28 cellular contexts compared by ENCODE assay signal in genomic region chr3:197237897-197238296, GRCh38.
"Had no signal": no experiment of that assay in that cellular context is flagged by ENCODE, and none has a peak within 500 bp of the region (broad histone marks: within the 10 kb centered on the region; RNA-seq: fewer than 3 reads in every experiment).

No MANE protein-coding gene starts in this region.

- H3K4me1 ChIP-seq: ascending aorta, colonic mucosa had no signal

- H3K27ac Mint-ChIP-seq: activated CD4-positive, alpha-beta memory T cell treated with anti-CD3 and anti-CD28 coated beads, Interleukin-2, amount 10 ng/mL, durations not matched to agents 7 days and 5 days; activated naive CD4-positive, alpha-beta T cell treated with anti-CD3 and anti-CD28 coated beads, Interleukin-2, amount 10 ng/mL, durations not matched to agents 7 days and 5 days; activated naive CD8-positive, alpha-beta T cell treated with anti-CD3 and anti-CD28 coated beads, Interleukin-2, amount 10 ng/mL, durations not matched to agents 7 days and 5 days; activated T-cell treated with anti-CD3 and anti-CD28 coated beads, Interleukin-2, amount 50 U/mL, for 24 hours; brain; stimulated activated effector memory CD8-positive, alpha-beta T cell treated with anti-CD3 and anti-CD28 coated beads, Interleukin-12 subunit alpha, Interleukin-12 subunit beta, amount 100 ng/mL, for 72 hours had no signal

- H3K27ac ChIP-seq: ascending aorta, cardiac muscle cell, colonic mucosa, dorsolateral prefrontal cortex, skin epidermis, stomach, thyroid gland had no signal

- DNase-seq: activated CD4-positive, alpha-beta memory T cell treated with anti-CD3 and anti-CD28 coated beads, Interleukin-2, amount 10 ng/mL, durations not matched to agents 7 days and 5 days; activated CD4-positive, alpha-beta T cell treated with anti-CD3 and anti-CD28 coated beads for 48 hours; activated CD8-positive, alpha-beta memory T cell treated with anti-CD3 and anti-CD28 coated beads, Interleukin-2, amount 50 U/mL, for 48 hours; activated gamma-delta T cell; activated naive CD4-positive, alpha-beta T cell treated with anti-CD3 and anti-CD28 coated beads, Interleukin-2, amount 10 ng/mL, durations not matched to agents 7 days and 5 days; activated naive CD8-positive, alpha-beta T cell treated with anti-CD3 and anti-CD28 coated beads, Interleukin-2, amount 10 ng/mL, durations not matched to agents 7 days and 5 days; activated T-cell treated with anti-CD3 and anti-CD28 coated beads, Interleukin-2, amount 50 U/mL, for 24 hours; cerebellar nuclear complex; colonic mucosa; dorsolateral prefrontal cortex; effector memory CD4-positive, alpha-beta T cell; erythroblast; head of caudate nucleus; hypothalamus; immature natural killer cell; kidney; natural killer cell; stimulated activated CD4-positive, alpha-beta T cell treated with anti-CD3 and anti-CD28 coated beads, Interleukin-12 subunit alpha, Interleukin-12 subunit beta, amount 100 ng/mL, for 4 hours; stimulated activated CD4-positive, alpha-beta T cell treated with anti-CD3 and anti-CD28 coated beads, Interleukin-4, amount 100 ng/mL, for 24 hours; stomach; T-helper 1 cell; thyroid gland had no signal

- H3K36me3 ChIP-seq: ascending aorta, cardiac muscle cell, colonic mucosa, thyroid gland had no signal

- H3K36me3 Mint-ChIP-seq: stimulated activated effector memory CD8-positive, alpha-beta T cell treated with anti-CD3 and anti-CD28 coated beads, Interleukin-12 subunit alpha, Interleukin-12 subunit beta, amount 100 ng/mL, for 72 hours had no signal

- H3K4me3 Mint-ChIP-seq: activated CD4-positive, alpha-beta memory T cell treated with anti-CD3 and anti-CD28 coated beads, Interleukin-2, amount 10 ng/mL, durations not matched to agents 7 days and 5 days; activated naive CD4-positive, alpha-beta T cell treated with anti-CD3 and anti-CD28 coated beads, Interleukin-2, amount 10 ng/mL, durations not matched to agents 7 days and 5 days; activated naive CD8-positive, alpha-beta T cell treated with anti-CD3 and anti-CD28 coated beads, Interleukin-2, amount 10 ng/mL, durations not matched to agents 7 days and 5 days; activated T-cell treated with anti-CD3 and anti-CD28 coated beads, Interleukin-2, amount 50 U/mL, for 24 hours; brain; immature natural killer cell; natural killer cell had no signal

- H3K27me3 Mint-ChIP-seq: activated CD4-positive, alpha-beta memory T cell treated with anti-CD3 and anti-CD28 coated beads, Interleukin-2, amount 10 ng/mL, durations not matched to agents 7 days and 5 days; activated naive CD4-positive, alpha-beta T cell treated with anti-CD3 and anti-CD28 coated beads, Interleukin-2, amount 10 ng/mL, durations not matched to agents 7 days and 5 days; activated naive CD8-positive, alpha-beta T cell treated with anti-CD3 and anti-CD28 coated beads, Interleukin-2, amount 10 ng/mL, durations not matched to agents 7 days and 5 days; activated T-cell treated with anti-CD3 and anti-CD28 coated beads, Interleukin-2, amount 50 U/mL, for 24 hours; brain had no signal

- H3K27me3 ChIP-seq: ascending aorta, cardiac muscle cell, colonic mucosa, dorsolateral prefrontal cortex, stomach, thyroid gland had no signal

- H3K4me3 ChIP-seq: ascending aorta, cardiac muscle cell, colonic mucosa, dorsolateral prefrontal cortex, skin epidermis, stomach, thyroid gland had no signal

- H3K9me3 ChIP-seq: colonic mucosa, thyroid gland had no signal

- ATAC-seq: natural killer cell; sciatic nerve; stimulated activated effector memory CD8-positive, alpha-beta T cell treated with anti-CD3 and anti-CD28 coated beads, Interleukin-12 subunit alpha, Interleukin-12 subunit beta, amount 100 ng/mL, for 72 hours had no signal
